ENCODE assay signal across 1 cellular context in genomic region chr10:26860026-26860541, GRCh38.
TF ChIP-seq lines count a peak whose summit lies in the region.

No MANE protein-coding gene starts in this region.

TF ChIP-seq in GM12878, 131 proteins besides CTCF, POLR2A, EP300 and RAD21 (continued from another document):
- TF ChIP-seq BCL3 (IDR thresholded peaks at IDR 0.05; ENCODE audit: borderline replicate concordance, insufficient read depth, low read depth, low read length, poor library complexity, severe bottlenecking) (peak; percentile 4), NFIC (IDR thresholded peaks at IDR 0.05; ENCODE audit: low read depth, low read length) (0 out of 2 replicates have a peak, but pooled peaks have one; percentile 39)
